ENCODE assay signal across 8 cellular contexts in genomic region chr4:82890913-82891727, GRCh38. TPM values are rescaled to one million over a fixed set of nuclear protein-coding genes. Genes with fewer than 3 reads are reported as not detected.
DNase-seq lines count a peak whose midpoint lies in the region; ATAC-seq, FAIRE-seq and TF ChIP-seq lines count a peak whose summit lies in the region.

SEC31A (minus strand) TSS chr4:82891153; CDS start chr4:82881936, 9,217 bp downstream.

- no peaks in the 10 kb centered on the region for H3K27me3 ChIP-seq in SU-DHL-6 (ENCODE audit: low read length)
- H3K27me3 ChIP-seq in pancreas = no peaks in the 10 kb centered on the region
- H3K27me3 ChIP-seq in tibial artery = no peaks in the 10 kb centered on the region

- H3K4me1 ChIP-seq in pancreas (peaks cover under 1 to 20% (median 20%) of the 10 kb centered on the region in 3 donors), tibial artery (peaks cover 0 to 39% (median 19%) of the 10 kb centered on the region in 4 donors)

- no peaks in the 10 kb centered on the region for H4K20me1 ChIP-seq in SU-DHL-6 (ENCODE audit: low read depth, low read length)

- H3K27ac ChIP-seq in SU-DHL-6 (ENCODE audit: low read depth, low read length) (peak within 1 kb of the TSS; percentile 85), pancreas (peak within 1 kb of the TSS; percentile 94 to 100 (median 97)), tibial artery (peak within 1 kb of the TSS; percentile 92 to 93)

- no peaks in the 10 kb centered on the region for H3K9me2 ChIP-seq in SU-DHL-6 (replicated peaks; ENCODE audit: insufficient read depth, low read length)

- ATAC-seq in HG02759 (IDR thresholded peaks at IDR 0.05; ENCODE audit: unreplicated experiment) (peak; percentile 96), Right ventricle myocardium inferior (peak; percentile 99), pancreas (peak; percentile 92 to 97 (median 92))

- H2AFZ ChIP-seq in SU-DHL-6 (ENCODE audit: low read depth, low read length, severe bottlenecking) = peak within 1 kb of the TSS; percentile 76

- intact Hi-C loops in Right ventricle myocardium inferior (cut with DNase I) (loop anchor here (1.0 to 10.0 kb wide), 3 partner anchors 9 to 426 kb away; partner anchors contain the start of genes COQ2 and THAP9), pancreas (cut with DNase I) (no loop called here), tibial artery (cut with DNase I; ENCODE audit: low total_unique reads) (no loop called here)

- H3K79me2 ChIP-seq in SU-DHL-6 (ENCODE audit: insufficient read depth, low read length) = peaks cover 41% of the 10 kb centered on the region

- H3K9me3 ChIP-seq in SU-DHL-6 (ENCODE audit: insufficient read depth, low read length) (no peaks in the 10 kb centered on the region), pancreas (no peaks in the 10 kb centered on the region), tibial artery (no peaks in the 10 kb centered on the region)

- FAIRE-seq in pancreas (lab: Jason Lieb, UNC) = no peak

- H3K4me2 ChIP-seq in SU-DHL-6 (ENCODE audit: low read depth, low read length, poor library complexity, severe bottlenecking) = peak within 1 kb of the TSS; percentile 82

- peaks cover 27% of the 10 kb centered on the region; the same call in 1 of the 2 replicates for H3F3A ChIP-seq in SU-DHL-6 (ENCODE audit: insufficient read depth)

- H3K4me3 ChIP-seq in GM12864 (ENCODE audit: low read depth, low read length) = peak within 1 kb of the TSS; percentile 92
- H3K4me3 ChIP-seq in SU-DHL-6 (ENCODE audit: insufficient read depth, low read length, poor library complexity, severe bottlenecking) = peak within 1 kb of the TSS; percentile 75
- peak within 1 kb of the TSS; percentile 56 to 78 (median 60) for H3K4me3 ChIP-seq in pancreas
- peak within 1 kb of the TSS; percentile 80 to 87 for H3K4me3 ChIP-seq in tibial artery

- 0% methylated on average over 69 to 71 of the region's 71 CpGs for WGBS in pancreas, 2 donors

- H3K36me3 ChIP-seq in SU-DHL-6 (ENCODE audit: low read length) = 0 out of 2 replicates have a peak, but pooled peaks cover 3% of the 10 kb centered on the region
- peaks cover 0 to 14% (median 5%) of the 10 kb centered on the region in 3 donors for H3K36me3 ChIP-seq in pancreas
- H3K36me3 ChIP-seq in tibial artery = peaks cover 0 to 18% (median 7%) of the 10 kb centered on the region in 3 donors

- no peak for TF ChIP-seq CTCF in GM12864 (IDR thresholded peaks at IDR 0.05; ENCODE audit: low read depth, low read length, missing control alignments)
- no peak for TF ChIP-seq CTCF in SU-DHL-6 (IDR thresholded peaks at IDR 0.05; ENCODE audit: insufficient read depth, low read length, poor library complexity, severe bottlenecking)
- TF ChIP-seq CTCF in pancreas (IDR thresholded peaks at IDR 0.05) = no peak
- peak in 1 of 2 experiments; percentile 4 for TF ChIP-seq CTCF in tibial artery (IDR thresholded peaks at IDR 0.05)

- peak; percentile 83 for DNase-seq in GM12864 (ENCODE audit: low read depth)
- DNase-seq in NCI-H128 (lab: John Stamatoyannopoulos, UW; ENCODE audit: unreplicated experiment) = peak; percentile 79
- peak; percentile 92 for DNase-seq in activated naive CD8-positive, alpha-beta T cell treated with anti-CD3 and anti-CD28 coated beads, Interleukin-2, amount 50 U/mL, for 16 hours (ENCODE audit: low read depth, low spot score)
- DNase-seq in Right ventricle myocardium inferior (ENCODE audit: missing footprints) = peak; percentile 99
- peak; percentile 97 to 98 (median 98) for DNase-seq in pancreas
- DNase-seq in tibial artery = peak; percentile 94 to 97

- peak within 1 kb of the TSS; percentile 88 for H3K9ac ChIP-seq in SU-DHL-6 (ENCODE audit: low read length)

RNA-seq across cellular contexts. Expression of gene SEC31A, which starts in this region (rescaled TPM):
- total RNA-seq in Right ventricle myocardium inferior = 85.6 TPM
- 100 to 1,000 TPM; 149 to 205 (median 173) TPM for total RNA-seq in pancreas
- polyA plus RNA-seq in pancreas = 100 to 1,000 TPM; 123 to 135 TPM

Comparison
In these comparisons a context has a peak if more than half of its experiments do, and no peak if none do; other contexts are left out.
1. Peak in every context shown above with its lines: DNase-seq, ATAC-seq, H3K4me3 ChIP-seq and H3K27ac ChIP-seq.